In genomic region chr13:102440259-102440936, GRCh38 we compare ENCODE assay signal across 12 cellular contexts. TPM values are rescaled to one million over a fixed set of nuclear protein-coding genes. Genes with fewer than 3 reads are reported as not detected.
DNase-seq lines count a peak whose midpoint lies in the region; ATAC-seq and TF ChIP-seq lines count a peak whose summit lies in the region.
"Had no signal": no experiment of that assay in that cellular context is flagged by ENCODE, and none has a peak within 500 bp of the region (broad histone marks: within the 10 kb centered on the region; RNA-seq: fewer than 3 reads in every experiment).

No MANE protein-coding gene starts in this region.

- no peak for TF ChIP-seq POLR2A in gastrocnemius medialis (IDR thresholded peaks at IDR 0.05)
- no peak for TF ChIP-seq POLR2A in uterus (IDR thresholded peaks at IDR 0.05)

- no peaks in the 10 kb centered on the region for H3K4me1 ChIP-seq in colonic mucosa
- no peaks in the 10 kb centered on the region for H3K4me1 ChIP-seq in gastrocnemius medialis
- no peaks in the 10 kb centered on the region for H3K4me1 ChIP-seq in uterus
- H3K4me1 ChIP-seq: left lung, tibial artery had no signal

- POLR2A ChIA-PET in GM10248 (lab: Yijun Ruan, JAX) = no interaction called here

- in situ Hi-C loops in gastrocnemius medialis (cut with MboI; ENCODE audit: low sequenced_read_pairs in 4 of 4) = no loop called here

- H3K9me3 ChIP-seq in colonic mucosa = no peaks in the 10 kb centered on the region
- H3K9me3 ChIP-seq in gastrocnemius medialis = no peaks in the 10 kb centered on the region
- H3K9me3 ChIP-seq in uterus = no peaks in the 10 kb centered on the region
- H3K9me3 ChIP-seq: BLaER1, left lung, SK-N-SH, tibial artery had no signal

- H3K36me3 Mint-ChIP-seq in immature natural killer cell = no peaks in the 10 kb centered on the region

- H3K4me3 Mint-ChIP-seq in immature natural killer cell = no peak overlapping the region

- CTCF ChIA-PET in GM10248 (lab: Yijun Ruan, JAX) = interaction anchor here (1.2 to 1.4 kb wide), 4 partner anchors 17 to 33 kb away, joined by 3 read pairs; no protein-coding TSS in a partner anchor

- ATAC-seq in GM21447 (IDR thresholded peaks at IDR 0.05; ENCODE audit: unreplicated experiment) = peak; percentile 46
- peak; percentile 43 for ATAC-seq in HG03280 (IDR thresholded peaks at IDR 0.05; ENCODE audit: unreplicated experiment)
- ATAC-seq in gastrocnemius medialis = no peak
- ATAC-seq: left lung had no signal

- no peak overlapping the region for H3K4me3 ChIP-seq in colonic mucosa
- H3K4me3 ChIP-seq in gastrocnemius medialis = no peak overlapping the region
- H3K4me3 ChIP-seq in uterus = no peak overlapping the region
- H3K4me3 ChIP-seq: BLaER1, left lung, tibial artery had no signal

- H3K36me3 ChIP-seq in colonic mucosa (no peaks in the 10 kb centered on the region), gastrocnemius medialis (no peaks in the 10 kb centered on the region), uterus (no peaks in the 10 kb centered on the region)
- H3K36me3 ChIP-seq: BLaER1, left lung, tibial artery had no signal

- intact Hi-C loops in colonic mucosa (cut with DNase I) (no loop called here), gastrocnemius medialis (cut with DNase I; ENCODE audit: low total_unique reads) (no loop called here), uterus (cut with DNase I; ENCODE audit: low total_unique reads) (no loop called here)

- H3K27me3 Mint-ChIP-seq in immature natural killer cell (ENCODE audit: low read depth in 3 of 3) = peaks cover 2 to 15% (median 7%) of the 10 kb centered on the region in 3 donors

- H3K9me3 Mint-ChIP-seq in immature natural killer cell = peaks cover 0 to 16% (median under 1%) of the 10 kb centered on the region in 6 donors

- no peak overlapping the region for H3K27ac Mint-ChIP-seq in immature natural killer cell

- no peak overlapping the region for H3K9ac ChIP-seq in colonic mucosa (ENCODE audit: low read depth in 2 of 2, low read length in 2 of 2)
- H3K9ac ChIP-seq: BLaER1, SK-N-SH had no signal

- H3K27ac ChIP-seq in colonic mucosa (no peak overlapping the region), gastrocnemius medialis (no peak overlapping the region), uterus (no peak overlapping the region)
- H3K27ac ChIP-seq: BLaER1, left lung, tibial artery had no signal

- no peaks in the 10 kb centered on the region for H3K4me1 Mint-ChIP-seq in immature natural killer cell

- H3K27me3 ChIP-seq in colonic mucosa (no peaks in the 10 kb centered on the region), gastrocnemius medialis (no peaks in the 10 kb centered on the region), uterus (no peaks in the 10 kb centered on the region)
- H3K27me3 ChIP-seq: BLaER1, left lung had no signal

- TF ChIP-seq CTCF in GM10248 (IDR thresholded peaks at IDR 0.05; ENCODE audit: control extremely low read depth, extremely low read depth, low read depth, missing control alignments) = no peak
- TF ChIP-seq CTCF in colonic mucosa (IDR thresholded peaks at IDR 0.05) = no peak
- no peak for TF ChIP-seq CTCF in gastrocnemius medialis (IDR thresholded peaks at IDR 0.05 in 4 of 5, conservative IDR thresholded peaks at IDR 0.05 in 1 of 5)
- TF ChIP-seq CTCF in uterus (IDR thresholded peaks at IDR 0.05) = no peak

- DNase-seq in GM10248 (ENCODE audit: extremely low spot score) (peak; percentile 25), colonic mucosa (peak; percentile 58), immature natural killer cell (no peak), gastrocnemius medialis (no peak), A172 (ENCODE audit: low spot score) (no peak), uterus (no peak)
- DNase-seq: left lung, SK-N-SH, tibial artery had no signal

RNA-seq across cellular contexts. Expression of gene FGF14, which starts 38.5 kb away (rescaled TPM):
- total RNA-seq in colonic mucosa = under 1 TPM; 0.62 to 0.85 TPM
- not detected for polyA plus RNA-seq in immature natural killer cell
- under 1 TPM in 1 of 4 donors, not detected in 3; 0.02 TPM for total RNA-seq in gastrocnemius medialis
- total RNA-seq in A172 (2014; rRNA removed; shearing (Covaris generic)) = under 0.01 and 0.07 TPM in 2 replicates
- total RNA-seq in uterus = under 1 TPM in 3 of 4 donors, not detected in 1; under 0.01 to 0.98 (median 0.62) TPM

Comparison
In these comparisons a context has a peak if more than half of its experiments do, and no peak if none do; other contexts are left out.
1. DNase-seq: peak in GM10248 (single experiment) and colonic mucosa (single experiment); none in immature natural killer cell (0 of 3), gastrocnemius medialis (0 of 2), A172 (single experiment) and uterus (0 of 2).
2. ATAC-seq: peak in GM21447 (single experiment) and HG03280 (single experiment); none in gastrocnemius medialis (0 of 2).